In genomic region chr9:33139421-33140228, GRCh38 we compare ENCODE assay signal across 8 cellular contexts. TPM values are rescaled to one million over a fixed set of nuclear protein-coding genes. Genes with fewer than 3 reads are reported as not detected.
A peak's percentile ranks its signal among the peaks of the same experiment; 100 is the strongest.
DNase-seq lines count a peak whose midpoint lies in the region; ATAC-seq and TF ChIP-seq lines count a peak whose summit lies in the region.

No MANE protein-coding gene starts in this region.

- H3K9me3 Mint-ChIP-seq in activated naive CD4-positive, alpha-beta T cell treated with anti-CD3 and anti-CD28 coated beads, Interleukin-2, amount 10 ng/mL, durations not matched to agents 7 days and 5 days, result no peaks in the 10 kb centered on the region

- intact Hi-C loops in body of pancreas (cut with DNase I) (no loop called here), right lobe of liver (cut with DNase I) (no loop called here), thyroid gland (cut with DNase I) (no loop called here)

- H3K4me3 ChIP-seq in body of pancreas (no peak overlapping the region), right lobe of liver (no peak overlapping the region), thyroid gland (replicated peaks in 1 of 3) (no peak overlapping the region)

- peak; percentile 67 for ATAC-seq in body of pancreas
- peak; percentile 76 to 90 (median 84) for ATAC-seq in right lobe of liver
- no peak for ATAC-seq in GM19328 (IDR thresholded peaks at IDR 0.05; ENCODE audit: unreplicated experiment)

- H3K4me1 ChIP-seq in body of pancreas, result peaks cover 56% of the 10 kb centered on the region
- peaks cover 0 to 97% (median 56%) of the 10 kb centered on the region in 4 donors for H3K4me1 ChIP-seq in right lobe of liver
- H3K4me1 ChIP-seq in thyroid gland, result peaks cover 68 to 98% of the 10 kb centered on the region in 2 donors

- CTCF ChIA-PET in activated naive CD4-positive, alpha-beta T cell treated with anti-CD3 and anti-CD28 coated beads, Interleukin-2, amount 10 ng/mL, durations not matched to agents 7 days and 5 days (lab: Charles Lee), result interaction anchor here (1.1 kb wide), 1 partner anchor 31 kb away, joined by 3 read pairs; no protein-coding TSS in a partner anchor

- peak overlapping the region; percentile 12 for H3K27ac Mint-ChIP-seq in activated naive CD4-positive, alpha-beta T cell treated with anti-CD3 and anti-CD28 coated beads, Interleukin-2, amount 10 ng/mL, durations not matched to agents 7 days and 5 days

- H3K4me1 Mint-ChIP-seq in activated naive CD4-positive, alpha-beta T cell treated with anti-CD3 and anti-CD28 coated beads, Interleukin-2, amount 10 ng/mL, durations not matched to agents 7 days and 5 days, result peaks cover 84% of the 10 kb centered on the region

- no peaks in the 10 kb centered on the region for H3K27me3 Mint-ChIP-seq in activated naive CD4-positive, alpha-beta T cell treated with anti-CD3 and anti-CD28 coated beads, Interleukin-2, amount 10 ng/mL, durations not matched to agents 7 days and 5 days

- H3K36me3 ChIP-seq in body of pancreas (replicated peaks in 1 of 2; ENCODE audit: insufficient read depth in 1 of 2, low read depth in 2 of 2) (no peaks in the 10 kb centered on the region), right lobe of liver (peaks cover 0 to 8% (median 0%) of the 10 kb centered on the region in 4 donors), thyroid gland (no peaks in the 10 kb centered on the region)

- H3K27ac ChIP-seq in body of pancreas (peak overlapping the region in 3 of 4 donors; percentile 34 to 74 (median 62)), right lobe of liver (peak overlapping the region; percentile 55 to 91 (median 71)), thyroid gland (peak overlapping the region; percentile 83 to 87 (median 85))

- H3K9me3 ChIP-seq in body of pancreas, result no peaks in the 10 kb centered on the region
- no peaks in the 10 kb centered on the region for H3K9me3 ChIP-seq in right lobe of liver
- no peaks in the 10 kb centered on the region for H3K9me3 ChIP-seq in thyroid gland

- WGBS in body of pancreas, 2 donors, result 58 to 62% methylated on average over 17 of the region's 18 CpGs
- 17% methylated on average over 4 of the region's 18 CpGs for WGBS in right lobe of liver (ENCODE audit: insufficient coverage, low coverage, low lambda C conversion rate, missing lambda C conversion rate)
- WGBS in thyroid gland, 2 donors, result 25 to 37% methylated on average over 15 to 18 of the region's 18 CpGs

- no peak for DNase-seq in activated naive CD4-positive, alpha-beta T cell treated with anti-CD3 and anti-CD28 coated beads, Interleukin-2, amount 10 ng/mL, durations not matched to agents 7 days and 5 days
- DNase-seq in activated naive CD4-positive, alpha-beta T cell treated with anti-CD3 and anti-CD28 coated beads, Interleukin-2, amount 50 U/mL, for 16 hours, result no peak
- DNase-seq in body of pancreas, result peak; percentile 31 to 44 (median 42)
- peak; percentile 90 to 98 (median 97) for DNase-seq in right lobe of liver
- DNase-seq in thyroid gland, result peak; percentile 94
- DNase-seq in NCI-H748 (lab: John Stamatoyannopoulos, UW; ENCODE audit: unreplicated experiment), result no peak
- DNase-seq in NCI-H1417 (lab: John Stamatoyannopoulos, UW), result no peak

- TF ChIP-seq POLR2A in body of pancreas (IDR thresholded peaks at IDR 0.05) (no peak), right lobe of liver (IDR thresholded peaks at IDR 0.05) (peak; percentile 42), thyroid gland (IDR thresholded peaks at IDR 0.05) (no peak)

- peaks cover 26% of the 10 kb centered on the region for H3K36me3 Mint-ChIP-seq in activated naive CD4-positive, alpha-beta T cell treated with anti-CD3 and anti-CD28 coated beads, Interleukin-2, amount 10 ng/mL, durations not matched to agents 7 days and 5 days

- no peak overlapping the region for H3K4me3 Mint-ChIP-seq in activated naive CD4-positive, alpha-beta T cell treated with anti-CD3 and anti-CD28 coated beads, Interleukin-2, amount 10 ng/mL, durations not matched to agents 7 days and 5 days

- no peak for TF ChIP-seq CTCF in body of pancreas (IDR thresholded peaks at IDR 0.05)
- TF ChIP-seq CTCF in right lobe of liver (IDR thresholded peaks at IDR 0.05), result no peak
- no peak for TF ChIP-seq CTCF in thyroid gland (IDR thresholded peaks at IDR 0.05)

- H3K27me3 ChIP-seq in body of pancreas, result no peaks in the 10 kb centered on the region
- H3K27me3 ChIP-seq in right lobe of liver, result no peaks in the 10 kb centered on the region
- no peaks in the 10 kb centered on the region for H3K27me3 ChIP-seq in thyroid gland

RNA-seq across cellular contexts. Expression of gene B4GALT1, which starts 27.5 kb away (rescaled TPM):
- total RNA-seq in body of pancreas (10 to 100 TPM; 31.3 to 42.3 TPM), right lobe of liver (100 to 1,000 TPM in 1 of 6 experiments, 10 to 100 TPM in 5; 48.5 to 145 (median 79.5) TPM), thyroid gland (100 to 1,000 TPM in 3 of 4 donors, 10 to 100 TPM in 1; 88.3 to 119 (median 103) TPM)

Comparison
In these comparisons a context has a peak if more than half of its experiments do, and no peak if none do; other contexts are left out.
1. DNase-seq: peak in body of pancreas (4 of 4), right lobe of liver (3 of 3) and thyroid gland (2 of 2); none in activated naive CD4-positive, alpha-beta T cell treated with anti-CD3 and anti-CD28 coated beads, Interleukin-2, amount 10 ng/mL, durations not matched to agents 7 days and 5 days (single experiment), activated naive CD4-positive, alpha-beta T cell treated with anti-CD3 and anti-CD28 coated beads, Interleukin-2, amount 50 U/mL, for 16 hours (single experiment), NCI-H748 (single experiment) and NCI-H1417 (0 of 3).
2. Peak in every context shown above with its lines, with median percentiles within 50 percentile points of each other: H3K27ac ChIP-seq.